In genomic region chr2:95414015-95414594, GRCh38 we compare ENCODE assay signal across 8 cellular contexts. TPM values are rescaled to one million over a fixed set of nuclear protein-coding genes. Genes with fewer than 3 reads are reported as not detected.
DNase-seq lines count a peak whose midpoint lies in the region; ATAC-seq and TF ChIP-seq lines count a peak whose summit lies in the region.
"Not testable (repeated sequence)": the region's sequence is repeated elsewhere in the genome, so short reads cannot be mapped to it uniquely, and the experiment has no call there.

No MANE protein-coding gene starts in this region.

- not testable (repeated sequence) for H3K36me3 Mint-ChIP-seq in activated naive CD4-positive, alpha-beta T cell treated with anti-CD3 and anti-CD28 coated beads, Interleukin-2, amount 10 ng/mL, durations not matched to agents 7 days and 5 days

- DNase-seq in NCI-H1436 (lab: John Stamatoyannopoulos, UW) (peak; percentile 9), SW 1271 (lab: John Stamatoyannopoulos, UW) (peak; percentile 40 to 72), foreskin melanocyte (peak; percentile 58), occipital lobe (lab: John Stamatoyannopoulos, UW) (peak; percentile 78), tibial artery (peak; percentile 86 to 89)
- peak; percentile 77 for DNase-seq in activated naive CD4-positive, alpha-beta T cell treated with anti-CD3 and anti-CD28 coated beads, Interleukin-2, amount 10 ng/mL, durations not matched to agents 7 days and 5 days

- not testable (repeated sequence) for H3K27me3 Mint-ChIP-seq in activated naive CD4-positive, alpha-beta T cell treated with anti-CD3 and anti-CD28 coated beads, Interleukin-2, amount 10 ng/mL, durations not matched to agents 7 days and 5 days

- not testable (repeated sequence) for H3K4me3 Mint-ChIP-seq in activated naive CD4-positive, alpha-beta T cell treated with anti-CD3 and anti-CD28 coated beads, Interleukin-2, amount 10 ng/mL, durations not matched to agents 7 days and 5 days

- peaks cover 0 to 19% (median 0%) of the 10 kb centered on the region in 3 donors for H3K36me3 ChIP-seq in tibial artery

- H3K4me1 Mint-ChIP-seq in activated naive CD4-positive, alpha-beta T cell treated with anti-CD3 and anti-CD28 coated beads, Interleukin-2, amount 10 ng/mL, durations not matched to agents 7 days and 5 days, result not testable (repeated sequence)

- H3K9me3 Mint-ChIP-seq in activated naive CD4-positive, alpha-beta T cell treated with anti-CD3 and anti-CD28 coated beads, Interleukin-2, amount 10 ng/mL, durations not matched to agents 7 days and 5 days, result not testable (repeated sequence)

- H3K27me3 ChIP-seq in tibial artery, result not testable (repeated sequence)

- CTCF ChIA-PET in activated naive CD4-positive, alpha-beta T cell treated with anti-CD3 and anti-CD28 coated beads, Interleukin-2, amount 10 ng/mL, durations not matched to agents 7 days and 5 days (lab: Charles Lee), result not testable (repeated sequence)

- H3K27ac Mint-ChIP-seq in activated naive CD4-positive, alpha-beta T cell treated with anti-CD3 and anti-CD28 coated beads, Interleukin-2, amount 10 ng/mL, durations not matched to agents 7 days and 5 days, result not testable (repeated sequence)

- H3K4me1 ChIP-seq in tibial artery, result not testable (repeated sequence)

- not testable (repeated sequence) for H3K4me3 ChIP-seq in tibial artery

- H3K27ac ChIP-seq in tibial artery, result not testable (repeated sequence)

- TF ChIP-seq CTCF in GM12873 (IDR thresholded peaks at IDR 0.05; ENCODE audit: insufficient read depth, low read depth, low read length, missing control alignments) (peak; percentile 83), tibial artery (IDR thresholded peaks at IDR 0.05) (peak; percentile 83 to 87)

- intact Hi-C loops in tibial artery (cut with DNase I; ENCODE audit: low total_unique reads), result not testable (repeated sequence)

- peak; percentile 88 for ATAC-seq in HG02798 (IDR thresholded peaks at IDR 0.05; ENCODE audit: poor library complexity, unreplicated experiment)

- H3K9me3 ChIP-seq in tibial artery, result not testable (repeated sequence)

RNA-seq across cellular contexts. Expression of gene FAHD2A, which starts 11.6 kb away (rescaled TPM):
- 8.7 TPM for total RNA-seq in occipital lobe

Comparison
In these comparisons a context has a peak if more than half of its experiments do, and no peak if none do; other contexts are left out.
1. DNase-seq: peak in every context shown above with its lines; median percentile 88 in tibial artery; 78 in occipital lobe; 77 in activated naive CD4-positive, alpha-beta T cell treated with anti-CD3 and anti-CD28 coated beads, Interleukin-2, amount 10 ng/mL, durations not matched to agents 7 days and 5 days; 58 in foreskin melanocyte; 56 in SW 1271; 9 in NCI-H1436.